ENCODE assay signal across 16 cellular contexts in the genomic region with DNA sequence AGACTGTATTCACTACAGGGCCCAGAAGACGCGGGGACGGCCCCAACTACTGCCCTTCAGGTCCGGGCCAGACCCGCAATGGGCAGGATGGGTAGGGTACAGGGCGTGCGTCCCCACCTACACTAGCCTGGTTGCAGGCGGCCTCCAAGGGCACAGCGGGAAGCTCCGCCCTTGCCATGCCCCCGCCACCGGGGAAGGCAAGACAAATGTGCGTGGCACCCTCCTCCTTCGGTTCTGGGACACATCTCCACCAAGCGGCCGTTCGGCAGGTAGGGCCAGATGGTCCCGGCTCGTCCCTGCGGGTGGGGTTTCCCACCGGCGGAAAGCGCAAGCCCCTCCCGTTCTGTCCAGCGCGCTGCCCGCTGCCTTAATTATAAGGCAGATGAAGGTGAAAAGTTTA. TPM values are rescaled to one million over a fixed set of nuclear protein-coding genes. Genes with fewer than 3 reads are reported as not detected.
DNase-seq lines count a peak whose midpoint lies in the region; ATAC-seq and TF ChIP-seq lines count a peak whose summit lies in the region.
"Had no signal": no experiment of that assay in that cellular context is flagged by ENCODE, and none has a peak within 500 bp of the region (broad histone marks: within the 10 kb centered on the region; RNA-seq: fewer than 3 reads in every experiment).

No MANE protein-coding gene starts in this region.

- H3K4me1 ChIP-seq in left ventricle myocardium inferior (peaks cover 64% of the 10 kb centered on the region), right atrium auricular region (peaks cover 0 to 46% of the 10 kb centered on the region in 2 donors)

- H3K4me3 ChIP-seq in left ventricle myocardium inferior (peak overlapping the region; percentile 78), right atrium auricular region (no peak overlapping the region)
- H3K4me3 ChIP-seq: lung had no signal

- intact Hi-C loops in left ventricle myocardium inferior (cut with micrococcal nuclease): no loop called here

- peaks cover 11% of the 10 kb centered on the region for H3K36me3 ChIP-seq in left ventricle myocardium inferior
- peaks cover 12% of the 10 kb centered on the region for H3K36me3 ChIP-seq in right atrium auricular region

- TF ChIP-seq CTCF in left ventricle myocardium inferior (IDR thresholded peaks at IDR 0.05; ENCODE audit: borderline replicate concordance): no peak
- TF ChIP-seq CTCF in right atrium auricular region (IDR thresholded peaks at IDR 0.05): no peak
- TF ChIP-seq CTCF in RWPE1 (conservative IDR thresholded peaks at IDR 0.05; ENCODE audit: low read depth): no peak

- CTCF ChIA-PET in RWPE1 (lab: Yijun Ruan, JAX): no interaction called here

- no peak for ATAC-seq in HG03460 (IDR thresholded peaks at IDR 0.05; ENCODE audit: unreplicated experiment)

- H3K27ac ChIP-seq in left ventricle myocardium inferior (replicated peaks) (peak overlapping the region; percentile 100), right atrium auricular region (peak overlapping the region in 1 of 2 donors; percentile 97), RWPE1 (peak overlapping the region; percentile 97)

- POLR2A ChIA-PET in RWPE1 (lab: Yijun Ruan, JAX; ENCODE audit: low non-redundant PET): no interaction called here

- H3K27me3 ChIP-seq in left ventricle myocardium inferior (ENCODE audit: low read depth) (no peaks in the 10 kb centered on the region), right atrium auricular region (no peaks in the 10 kb centered on the region)
- H3K27me3 ChIP-seq: esophagus squamous epithelium had no signal

- H3K9me3 ChIP-seq in left ventricle myocardium inferior (replicated peaks): no peaks in the 10 kb centered on the region
- no peaks in the 10 kb centered on the region for H3K9me3 ChIP-seq in right atrium auricular region
- H3K9me3 ChIP-seq: esophagus squamous epithelium had no signal

- DNase-seq in left ventricle myocardium inferior (no peak), right atrium auricular region (ENCODE audit: low spot score) (no peak), RWPE1 (ENCODE audit: low spot score) (no peak), iPS-NIHi7 (ENCODE audit: extremely low spot score) (peak; percentile 27), NOMO-1 (lab: John Stamatoyannopoulos, UW; ENCODE audit: unreplicated experiment in 2 of 2) (no peak), HuH-7.5 (ENCODE audit: low spot score) (no peak)
- no peak for DNase-seq in stimulated activated CD8-positive, alpha-beta memory T cell treated with anti-CD3 and anti-CD28 coated beads, Interleukin-4, amount 100 ng/mL, for 48 hours
- DNase-seq: activated T-cell treated with anti-CD3 and anti-CD28 coated beads, Interleukin-2, amount 50 U/mL, for 48 hours; anterior cingulate cortex; esophagus squamous epithelium; hippocampal formation; NCI-H187; NCI-H526 treated with DMSO at 0.1 percent for 48 hours; occipital lobe had no signal

RNA-seq across cellular contexts. Expression of a gene that starts 5.6 kb away (rescaled TPM):
- 7.3 TPM for total RNA-seq in left ventricle myocardium inferior
- 10 to 100 TPM; 16.1 to 19.1 TPM for total RNA-seq in right atrium auricular region

RNA-seq across cellular contexts. Expression of a gene that starts 5.8 kb away (rescaled TPM):
- 24.9 TPM for total RNA-seq in left ventricle myocardium inferior
- 10 to 100 TPM; 14.9 TPM for total RNA-seq in right atrium auricular region
